ENCODE assay signal across 36 cellular contexts in genomic region chr7:29888006-29888405, GRCh38.
"Had no signal": no experiment of that assay in that cellular context is flagged by ENCODE, and none has a peak within 500 bp of the region (broad histone marks: within the 10 kb centered on the region; RNA-seq: fewer than 3 reads in every experiment).

No MANE protein-coding gene starts in this region.

- H3K27me3 ChIP-seq: adrenal gland, body of pancreas, brain microvascular endothelial cell, breast epithelium had no signal

- H3K4me3 Mint-ChIP-seq: activated B cell treated with CpG ODN at 0.5 μM for 24 hours; activated CD4-positive, alpha-beta memory T cell treated with anti-CD3 and anti-CD28 coated beads for 36 hours; activated CD4-positive, alpha-beta T cell treated with anti-CD3 and anti-CD28 coated beads, Interleukin-2, amount 10 ng/mL, durations not matched to agents 24 days and 14 days; activated CD8-positive, alpha-beta T cell treated with anti-CD3 and anti-CD28 coated beads for 36 hours; activated naive CD4-positive, alpha-beta T cell treated with anti-CD3 and anti-CD28 coated beads for 36 hours; activated naive CD8-positive, alpha-beta T cell treated with anti-CD3 and anti-CD28 coated beads for 36 hours; activated T-cell treated with anti-CD3 and anti-CD28 coated beads, Interleukin-2, amount 50 U/mL, for 4 hours; activated T-cell treated with anti-CD3 and anti-CD28 coated beads, Interleukin-2, amount 50 U/mL, for 72 hours; activated T-helper 1 cell treated with anti-CD3 and anti-CD28 coated beads, Interleukin-12 subunit alpha, Interleukin-12 subunit beta, Interleukin-2, Interleukin-4 antibody, amounts not matched to agents 30 ng/mL and 10 ng/mL and 1 ng/mL, durations not matched to agents 14 hours and 24 hours and 36 hours; activated T-helper 17 cell treated with anti-CD3 and anti-CD28 coated beads, Interleukin-2, amount 50 U/mL, for 72 hours; T-helper 2 cell treated with Interferon-gamma antibody and Interleukin-4, amounts not matched to agents 5 μg/mL and 100 μg/mL, for 36 hours had no signal

- FAIRE-seq: astrocyte, colon, TTC549 had no signal

- H3K36me3 ChIP-seq: adrenal gland, brain microvascular endothelial cell, breast epithelium had no signal

- ATAC-seq: activated CD8-positive, alpha-beta T cell treated with anti-CD3 and anti-CD28 coated beads for 36 hours; activated naive CD4-positive, alpha-beta T cell treated with anti-CD3 and anti-CD28 coated beads, Interleukin-2, amount 50 U/mL, for 72 hours; activated T-cell treated with anti-CD3 and anti-CD28 coated beads, Interleukin-2, amount 50 U/mL, for 4 hours; activated T-cell treated with anti-CD3 and anti-CD28 coated beads, Interleukin-2, amount 50 U/mL, for 72 hours; activated T-helper 17 cell treated with anti-CD3 and anti-CD28 coated beads, Interleukin-2, amount 50 U/mL, for 72 hours; body of pancreas had no signal

- H3K4me1 Mint-ChIP-seq: activated CD4-positive, alpha-beta T cell treated with anti-CD3 and anti-CD28 coated beads, Interleukin-2, amount 10 ng/mL, durations not matched to agents 24 days and 14 days; activated T-helper 17 cell treated with anti-CD3 and anti-CD28 coated beads, Interleukin-2, amount 50 U/mL, for 72 hours had no signal

- H3K27ac Mint-ChIP-seq: activated B cell treated with CpG ODN at 0.5 μM for 24 hours; activated CD4-positive, alpha-beta memory T cell treated with anti-CD3 and anti-CD28 coated beads for 36 hours; activated CD4-positive, alpha-beta T cell treated with anti-CD3 and anti-CD28 coated beads, Interleukin-2, amount 10 ng/mL, durations not matched to agents 24 days and 14 days; activated CD8-positive, alpha-beta T cell treated with anti-CD3 and anti-CD28 coated beads for 36 hours; activated naive CD4-positive, alpha-beta T cell treated with anti-CD3 and anti-CD28 coated beads for 36 hours; activated naive CD4-positive, alpha-beta T cell treated with anti-CD3 and anti-CD28 coated beads, Interleukin-2, amount 50 U/mL, for 72 hours; activated naive CD8-positive, alpha-beta T cell treated with anti-CD3 and anti-CD28 coated beads for 36 hours; activated T-cell treated with anti-CD3 and anti-CD28 coated beads, Interleukin-2, amount 50 U/mL, for 72 hours; activated T-helper 1 cell treated with anti-CD3 and anti-CD28 coated beads, Interleukin-12 subunit alpha, Interleukin-12 subunit beta, Interleukin-2, Interleukin-4 antibody, amounts not matched to agents 30 ng/mL and 10 ng/mL and 1 ng/mL, durations not matched to agents 14 hours and 24 hours and 36 hours; activated T-helper 17 cell treated with anti-CD3 and anti-CD28 coated beads, Interleukin-2, amount 50 U/mL, for 72 hours; T-helper 2 cell treated with Interferon-gamma antibody and Interleukin-4, amounts not matched to agents 5 μg/mL and 100 μg/mL, for 36 hours had no signal

- H3K27me3 Mint-ChIP-seq: activated naive CD8-positive, alpha-beta T cell treated with anti-CD3 and anti-CD28 coated beads for 36 hours had no signal

- H3K4me3 ChIP-seq: adrenal gland, body of pancreas, breast epithelium had no signal

- H3K9me3 ChIP-seq: adrenal gland, body of pancreas, breast epithelium had no signal

- H3K36me3 Mint-ChIP-seq: activated CD4-positive, alpha-beta memory T cell treated with anti-CD3 and anti-CD28 coated beads for 36 hours; activated naive CD4-positive, alpha-beta T cell treated with anti-CD3 and anti-CD28 coated beads, Interleukin-2, amount 50 U/mL, for 72 hours; activated naive CD8-positive, alpha-beta T cell treated with anti-CD3 and anti-CD28 coated beads for 36 hours had no signal

- DNase-seq: activated B cell treated with CpG ODN at 0.5 μM for 24 hours; activated CD4-positive, alpha-beta memory T cell treated with anti-CD3 and anti-CD28 coated beads for 36 hours; activated CD4-positive, alpha-beta T cell treated with anti-CD3 and anti-CD28 coated beads for 4 hours; activated CD4-positive, alpha-beta T cell treated with anti-CD3 and anti-CD28 coated beads, Interleukin-2, amount 10 ng/mL, durations not matched to agents 24 days and 14 days; activated CD4-positive, alpha-beta T cell treated with anti-CD3 and anti-CD28 coated beads, Interleukin-2, amount 50 U/mL, for 1 hour; activated CD4-positive, alpha-beta T cell treated with anti-CD3 and anti-CD28 coated beads, Interleukin-2, amount 50 U/mL, for 4 hours; activated CD4-positive, CD25-positive, alpha-beta regulatory T cell treated with anti-CD3 and anti-CD28 coated beads, Interleukin-2, amount 50 U/mL, for 72 hours; activated CD8-positive, alpha-beta memory T cell treated with anti-CD3 and anti-CD28 coated beads, Interleukin-2, amount 50 U/mL, for 4 hours; activated CD8-positive, alpha-beta T cell treated with anti-CD3 and anti-CD28 coated beads for 36 hours; activated effector memory CD4-positive, alpha-beta T cell treated with anti-CD3 and anti-CD28 coated beads, Interleukin-2, amount 50 U/mL, for 16 hours; activated gamma-delta T cell treated with Interleukin-2 at 50 U/mL for 16 hours; activated naive CD4-positive, alpha-beta T cell; activated naive CD4-positive, alpha-beta T cell treated with anti-CD3 and anti-CD28 coated beads for 36 hours; activated naive CD4-positive, alpha-beta T cell treated with anti-CD3 and anti-CD28 coated beads, Interleukin-2, amount 50 U/mL, for 16 hours; activated naive CD8-positive, alpha-beta T cell treated with anti-CD3 and anti-CD28 coated beads for 36 hours; activated T-cell treated with anti-CD3 and anti-CD28 coated beads for 4 hours; activated T-cell treated with anti-CD3 and anti-CD28 coated beads, Interleukin-2, amount 50 U/mL, for 1 hour; activated T-cell treated with anti-CD3 and anti-CD28 coated beads, Interleukin-2, amount 50 U/mL, for 4 hours; activated T-cell treated with anti-CD3 and anti-CD28 coated beads, Interleukin-2, amount 50 U/mL, for 72 hours; adrenal gland; amniotic stem cell; aorta; body of pancreas; brain microvascular endothelial cell; central memory CD4-positive, alpha-beta T cell; T-helper 2 cell; T-helper 9 cell had no signal

- H3K4me1 ChIP-seq: adrenal gland had no signal

- H3K27ac ChIP-seq: adrenal gland, body of pancreas, brain microvascular endothelial cell, breast epithelium, VCaP had no signal
